ENCODE assay signal across 1 cellular context in genomic region chr2:46521215-46521683, GRCh38.
TF ChIP-seq lines count a peak whose summit lies in the region.

No MANE protein-coding gene starts in this region.

TF ChIP-seq in SK-N-SH, 30 proteins besides CTCF, POLR2A, EP300 and RAD21 (continued from another document):
- no peak for TF ChIP-seq TEAD4 (IDR thresholded peaks at IDR 0.05; ENCODE audit: borderline replicate concordance, insufficient read depth)
- no peak for TF ChIP-seq ZBTB33 (IDR thresholded peaks at IDR 0.05; ENCODE audit: borderline replicate concordance, low read depth)
- no peak for TF ChIP-seq TAF1 (IDR thresholded peaks at IDR 0.05; ENCODE audit: borderline replicate concordance, low read depth, low read length)
- TF ChIP-seq MEF2A (IDR thresholded peaks at IDR 0.05; ENCODE audit: borderline replicate concordance, low read depth) = no peak
- TF ChIP-seq RXRA (IDR thresholded peaks at IDR 0.05; ENCODE audit: borderline replicate concordance, low read depth) = no peak
- TF ChIP-seq ELF1 (IDR thresholded peaks at IDR 0.05) = no peak
- no peak for TF ChIP-seq RCOR1 (IDR thresholded peaks at IDR 0.05; ENCODE audit: low read length)
- TF ChIP-seq JUND (IDR thresholded peaks at IDR 0.05) = no peak
- TF ChIP-seq POLR2AphosphoS5 (IDR thresholded peaks at IDR 0.05; ENCODE audit: low read depth, low read length) = no peak
- no peak for TF ChIP-seq RFX5 (IDR thresholded peaks at IDR 0.05; ENCODE audit: low read length)
